ENCODE assay signal across 13 cellular contexts in genomic region chr11:11163256-11163655, GRCh38.
DNase-seq lines count a peak whose midpoint lies in the region; ATAC-seq and TF ChIP-seq lines count a peak whose summit lies in the region.
"Had no signal": no experiment of that assay in that cellular context is flagged by ENCODE, and none has a peak within 500 bp of the region (broad histone marks: within the 10 kb centered on the region; RNA-seq: fewer than 3 reads in every experiment).

No MANE protein-coding gene starts in this region.

- no peaks in the 10 kb centered on the region for H3K4me1 ChIP-seq in OCI-LY7 (ENCODE audit: insufficient read depth, low read length, poor library complexity, severe bottlenecking)

- no peaks in the 10 kb centered on the region for H3K79me2 ChIP-seq in OCI-LY7 (ENCODE audit: insufficient read depth, low read depth, low read length)

- H3K4me3 ChIP-seq in OCI-LY7 (ENCODE audit: low read depth, low read length, poor library complexity, severe bottlenecking) (no peak overlapping the region), fibroblast of pulmonary artery (replicated peaks; ENCODE audit: low read depth, low read length) (no peak overlapping the region), retinal pigment epithelial cell (ENCODE audit: low read length) (no peak overlapping the region)
- H3K4me3 ChIP-seq: SK-N-MC had no signal

- H3K36me3 ChIP-seq in OCI-LY7 (ENCODE audit: insufficient read depth, low read length): no peaks in the 10 kb centered on the region

- BruUV-seq in OCI-LY7 (replicated peaks; lab: Mats Ljungman, UMichigan): no TSS peak

- POLR2A ChIA-PET in OCI-LY7 (lab: Charles Lee): interaction anchor here (1.1 to 1.2 kb wide), 3 partner anchors 8 to 36 kb away, joined by 3 read pairs; no protein-coding TSS in a partner anchor

- H3K4me2 ChIP-seq in OCI-LY7 (ENCODE audit: low read length): no peak overlapping the region

- H3K9me2 ChIP-seq in OCI-LY7 (ENCODE audit: insufficient read depth, low read length): no peaks in the 10 kb centered on the region

- ATAC-seq in GM21367 (IDR thresholded peaks at IDR 0.05; ENCODE audit: unreplicated experiment): no peak
- ATAC-seq: left ventricle myocardium superior had no signal

- H3K27ac ChIP-seq in OCI-LY7 (ENCODE audit: low read depth, low read length, poor library complexity, severe bottlenecking): no peak overlapping the region
- H3K27ac ChIP-seq: SK-N-MC had no signal

- DNase-seq in ELF-1 (ENCODE audit: low read depth, low spot score) (peak; percentile 23), OCI-LY7 (ENCODE audit: low spot score) (peak; percentile 14), fibroblast of pulmonary artery (ENCODE audit: low read depth) (peak; percentile 3), retinal pigment epithelial cell (ENCODE audit: low read depth) (no peak), D341Med (ENCODE audit: low spot score) (no peak), cerebellar nuclear complex (lab: John Stamatoyannopoulos, UW) (no peak)
- no peak for DNase-seq in activated CD4-positive, CD25-positive, alpha-beta regulatory T cell treated with anti-CD3 and anti-CD28 coated beads, Interleukin-2, amount 50 U/mL, for 72 hours
- DNase-seq: activated CD4-positive, alpha-beta T cell treated with anti-CD3 and anti-CD28 coated beads for 48 hours; GDM1; left ventricle myocardium superior; posterior cingulate gyrus had no signal

- CTCF ChIA-PET in OCI-LY7 (lab: Charles Lee; ENCODE audit: unreplicated experiment): interaction anchor here (0.5 kb wide), 1 partner anchor 102 kb away, joined by 3 read pairs; no protein-coding TSS in a partner anchor

- intact Hi-C loops in OCI-LY7 (cut with micrococcal nuclease; ENCODE audit: unreplicated experiment): no loop called here

- H4K20me1 ChIP-seq in OCI-LY7 (ENCODE audit: insufficient read depth, low read length): no peaks in the 10 kb centered on the region

- TF ChIP-seq CTCF in OCI-LY7 (conservative IDR thresholded peaks at IDR 0.05; ENCODE audit: low read length) (no peak; the same call in 1 of the 2 replicates), fibroblast of pulmonary artery (IDR thresholded peaks at IDR 0.05; ENCODE audit: low read length, missing control alignments) (peak; percentile 12), retinal pigment epithelial cell (conservative IDR thresholded peaks at IDR 0.05; ENCODE audit: low read depth, low read length) (peak; percentile 37)

- H3K9me3 ChIP-seq in OCI-LY7 (ENCODE audit: low read length): no peaks in the 10 kb centered on the region

- no peak overlapping the region for H2AFZ ChIP-seq in OCI-LY7 (ENCODE audit: low read length)

Comparison
In these comparisons a context has a peak if more than half of its experiments do, and no peak if none do; other contexts are left out.
1. DNase-seq: peak in ELF-1 (single experiment), OCI-LY7 (single experiment) and fibroblast of pulmonary artery (single experiment); none in retinal pigment epithelial cell (single experiment), activated CD4-positive, CD25-positive, alpha-beta regulatory T cell treated with anti-CD3 and anti-CD28 coated beads, Interleukin-2, amount 50 U/mL, for 72 hours (single experiment), D341Med (single experiment) and cerebellar nuclear complex (0 of 2).